ENCODE assay signal across 27 cellular contexts in genomic region chr4:2492970-2493369, GRCh38. TPM values are rescaled to one million over a fixed set of nuclear protein-coding genes. Genes with fewer than 3 reads are reported as not detected.
DNase-seq lines count a peak whose midpoint lies in the region; ATAC-seq and TF ChIP-seq lines count a peak whose summit lies in the region.
"Had no signal": no experiment of that assay in that cellular context is flagged by ENCODE, and none has a peak within 500 bp of the region (broad histone marks: within the 10 kb centered on the region; RNA-seq: fewer than 3 reads in every experiment).

No MANE protein-coding gene starts in this region.

- CTCF ChIA-PET in CD4-positive, alpha-beta T cell (lab: Charles Lee): no interaction called here
- CTCF ChIA-PET in activated CD8-positive, alpha-beta T cell treated with anti-CD3 and anti-CD28 coated beads for 36 hours (lab: Charles Lee): interaction anchor here (1.2 to 1.3 kb wide), 2 partner anchors 17 to 51 kb away, joined by 3 read pairs; no protein-coding TSS in a partner anchor
- CTCF ChIA-PET in naive thymus-derived CD4-positive, alpha-beta T cell (lab: Charles Lee): interaction anchor here (0.7 kb wide), 1 partner anchor 419 kb away, joined by 3 read pairs; no protein-coding TSS in a partner anchor

- no peaks in the 10 kb centered on the region for H3K9me3 ChIP-seq in CD4-positive, alpha-beta T cell (ENCODE audit: control insufficient read depth, low read length)
- no peaks in the 10 kb centered on the region for H3K9me3 ChIP-seq in naive thymus-derived CD4-positive, alpha-beta T cell (ENCODE audit: control insufficient read depth in 2 of 3, low read length in 3 of 3)
- H3K9me3 ChIP-seq: adrenal gland, colonic mucosa, pancreas, SK-N-SH, suprapubic skin, uterus had no signal

- H3K4me3 ChIP-seq in naive thymus-derived CD4-positive, alpha-beta T cell (ENCODE audit: low read length): no peak overlapping the region
- H3K4me3 ChIP-seq: adrenal gland, colonic mucosa, pancreas, suprapubic skin, uterus had no signal

- no peak for DNase-seq in activated T-cell treated with anti-CD3 and anti-CD28 coated beads, Interleukin-2, amount 50 U/mL, for 72 hours
- no peak for DNase-seq in activated T-cell treated with anti-CD3 and anti-CD28 coated beads, Interleukin-2, amount 50 U/mL, for 1 hour
- no peak for DNase-seq in CD4-positive, alpha-beta T cell
- DNase-seq in activated CD8-positive, alpha-beta T cell treated with anti-CD3 and anti-CD28 coated beads for 36 hours: no peak
- no peak for DNase-seq in naive thymus-derived CD4-positive, alpha-beta T cell
- no peak for DNase-seq in COLO829 (ENCODE audit: low spot score)
- no peak for DNase-seq in NCI-H1436 (lab: John Stamatoyannopoulos, UW)
- DNase-seq: activated CD4-positive, CD25-positive, alpha-beta regulatory T cell; adrenal gland; colonic mucosa; DMS153; glutamatergic neuron; HCEC 1CT; mesenchymal stem cell; naive B cell; NCI-H1694; NCI-H69; pancreas; SK-N-SH; stimulated activated CD4-positive, alpha-beta T cell treated with anti-CD3 and anti-CD28 coated beads, Interleukin-15, amount 100 ng/mL, for 24 hours; stimulated activated CD8-positive, alpha-beta memory T cell treated with anti-CD3 and anti-CD28 coated beads, Interleukin-4, amount 100 ng/mL, for 48 hours; T1000; uterus had no signal

- H3K27me3 Mint-ChIP-seq in activated T-cell treated with anti-CD3 and anti-CD28 coated beads, Interleukin-2, amount 50 U/mL, for 72 hours (ENCODE audit: low read depth): no peaks in the 10 kb centered on the region
- no peaks in the 10 kb centered on the region for H3K27me3 Mint-ChIP-seq in CD4-positive, alpha-beta T cell
- H3K27me3 Mint-ChIP-seq in activated CD8-positive, alpha-beta T cell treated with anti-CD3 and anti-CD28 coated beads for 36 hours: no peaks in the 10 kb centered on the region
- H3K27me3 Mint-ChIP-seq in naive thymus-derived CD4-positive, alpha-beta T cell: no peaks in the 10 kb centered on the region
- H3K27me3 Mint-ChIP-seq: naive B cell had no signal

- H3K36me3 ChIP-seq in naive thymus-derived CD4-positive, alpha-beta T cell (ENCODE audit: control insufficient read depth in 2 of 3, insufficient read depth in 3 of 3, low read length in 3 of 3): peaks cover 26 to 86% (median 35%) of the 10 kb centered on the region in 3 experiments
- H3K36me3 ChIP-seq: uterus had no signal

- POLR2A ChIA-PET in CD4-positive, alpha-beta T cell (lab: Charles Lee): interaction anchor here (1.5 kb wide), 1 partner anchor 24 kb away, joined by 6 read pairs; the partner anchor contains the start of gene RNF4
- POLR2A ChIA-PET in activated CD8-positive, alpha-beta T cell treated with anti-CD3 and anti-CD28 coated beads for 36 hours (lab: Charles Lee): interaction anchor here (1.0 to 1.6 kb wide), 2 partner anchors 8 to 16 kb away, joined by 3 to 5 read pairs; no protein-coding TSS in a partner anchor
- POLR2A ChIA-PET in naive thymus-derived CD4-positive, alpha-beta T cell (lab: Charles Lee): no interaction called here

- H3K36me3 Mint-ChIP-seq in activated T-cell treated with anti-CD3 and anti-CD28 coated beads, Interleukin-2, amount 50 U/mL, for 72 hours (ENCODE audit: insufficient read depth in 2 of 2): peaks cover 15 to 34% of the 10 kb centered on the region in 2 donors
- peaks cover 81% of the 10 kb centered on the region for H3K36me3 Mint-ChIP-seq in CD4-positive, alpha-beta T cell (ENCODE audit: low read depth)
- H3K36me3 Mint-ChIP-seq in activated CD8-positive, alpha-beta T cell treated with anti-CD3 and anti-CD28 coated beads for 36 hours (ENCODE audit: low read depth): peaks cover 52% of the 10 kb centered on the region
- H3K36me3 Mint-ChIP-seq in naive thymus-derived CD4-positive, alpha-beta T cell: peaks cover 5 to 38% (median 30%) of the 10 kb centered on the region in 5 donors

- H3K27ac Mint-ChIP-seq in activated T-cell treated with anti-CD3 and anti-CD28 coated beads, Interleukin-2, amount 50 U/mL, for 72 hours: peak overlapping the region; percentile 81
- peak overlapping the region; percentile 79 for H3K27ac Mint-ChIP-seq in CD4-positive, alpha-beta T cell
- H3K27ac Mint-ChIP-seq in activated CD8-positive, alpha-beta T cell treated with anti-CD3 and anti-CD28 coated beads for 36 hours: peak overlapping the region; percentile 51
- peak overlapping the region in 6 of 9 donors; percentile 4 to 63 (median 28) for H3K27ac Mint-ChIP-seq in naive thymus-derived CD4-positive, alpha-beta T cell

- peaks cover 0 to 1% of the 10 kb centered on the region in 2 donors for H3K9me3 Mint-ChIP-seq in activated T-cell treated with anti-CD3 and anti-CD28 coated beads, Interleukin-2, amount 50 U/mL, for 72 hours
- no peaks in the 10 kb centered on the region for H3K9me3 Mint-ChIP-seq in CD4-positive, alpha-beta T cell
- H3K9me3 Mint-ChIP-seq in activated CD8-positive, alpha-beta T cell treated with anti-CD3 and anti-CD28 coated beads for 36 hours: no peaks in the 10 kb centered on the region
- no peaks in the 10 kb centered on the region for H3K9me3 Mint-ChIP-seq in naive thymus-derived CD4-positive, alpha-beta T cell

- peaks cover 0 to 7% of the 10 kb centered on the region in 2 donors for H3K4me1 ChIP-seq in naive thymus-derived CD4-positive, alpha-beta T cell (ENCODE audit: control insufficient read depth in 2 of 2, insufficient read depth in 2 of 2, low read length in 2 of 2)
- H3K4me1 ChIP-seq: colonic mucosa, uterus had no signal

- no peaks in the 10 kb centered on the region for H3K27me3 ChIP-seq in CD4-positive, alpha-beta T cell (ENCODE audit: control insufficient read depth, insufficient read depth, low read length)
- H3K27me3 ChIP-seq in naive thymus-derived CD4-positive, alpha-beta T cell (ENCODE audit: control insufficient read depth in 2 of 2, insufficient read depth in 2 of 2, low read length in 2 of 2): no peaks in the 10 kb centered on the region
- H3K27me3 ChIP-seq: adrenal gland, colonic mucosa, pancreas, suprapubic skin, uterus had no signal

- no peak for ATAC-seq in activated T-cell treated with anti-CD3 and anti-CD28 coated beads, Interleukin-2, amount 50 U/mL, for 72 hours (replicated peaks in 1 of 2)
- ATAC-seq in CD4-positive, alpha-beta T cell (ENCODE audit: poor library complexity): no peak
- no peak for ATAC-seq in activated CD8-positive, alpha-beta T cell treated with anti-CD3 and anti-CD28 coated beads for 36 hours
- ATAC-seq in naive thymus-derived CD4-positive, alpha-beta T cell: no peak
- ATAC-seq in GM18907 (IDR thresholded peaks at IDR 0.05; ENCODE audit: unreplicated experiment): no peak
- ATAC-seq: pancreas, sciatic nerve had no signal

- TF ChIP-seq CTCF in CD4-positive, alpha-beta T cell (IDR thresholded peaks at IDR 0.05): no peak
- no peak for TF ChIP-seq CTCF in activated CD8-positive, alpha-beta T cell treated with anti-CD3 and anti-CD28 coated beads for 36 hours (IDR thresholded peaks at IDR 0.05)

- no peak overlapping the region for H3K27ac ChIP-seq in CD4-positive, alpha-beta T cell (ENCODE audit: low read depth, low read length)
- no peak overlapping the region for H3K27ac ChIP-seq in naive thymus-derived CD4-positive, alpha-beta T cell (ENCODE audit: low read depth, low read length)
- H3K27ac ChIP-seq: colonic mucosa, pancreas, RWPE1, suprapubic skin, uterus had no signal

- H3K4me3 Mint-ChIP-seq in activated T-cell treated with anti-CD3 and anti-CD28 coated beads, Interleukin-2, amount 50 U/mL, for 72 hours: no peak overlapping the region
- H3K4me3 Mint-ChIP-seq in CD4-positive, alpha-beta T cell: no peak overlapping the region
- no peak overlapping the region for H3K4me3 Mint-ChIP-seq in activated CD8-positive, alpha-beta T cell treated with anti-CD3 and anti-CD28 coated beads for 36 hours
- no peak overlapping the region for H3K4me3 Mint-ChIP-seq in naive thymus-derived CD4-positive, alpha-beta T cell

- intact Hi-C loops in CD4-positive, alpha-beta T cell (cut with DNase I, micrococcal nuclease): no loop called here
- intact Hi-C loops in activated CD8-positive, alpha-beta T cell treated with anti-CD3 and anti-CD28 coated beads for 36 hours (cut with micrococcal nuclease): no loop called here
- intact Hi-C loops in naive thymus-derived CD4-positive, alpha-beta T cell (cut with micrococcal nuclease): no loop called here

- peaks cover 24% of the 10 kb centered on the region for H3K4me1 Mint-ChIP-seq in activated T-cell treated with anti-CD3 and anti-CD28 coated beads, Interleukin-2, amount 50 U/mL, for 72 hours (ENCODE audit: low read depth)
- H3K4me1 Mint-ChIP-seq in CD4-positive, alpha-beta T cell (ENCODE audit: low read depth): peaks cover 28% of the 10 kb centered on the region
- H3K4me1 Mint-ChIP-seq in activated CD8-positive, alpha-beta T cell treated with anti-CD3 and anti-CD28 coated beads for 36 hours (ENCODE audit: low read depth): peaks cover 28% of the 10 kb centered on the region
- H3K4me1 Mint-ChIP-seq in naive thymus-derived CD4-positive, alpha-beta T cell: peaks cover 21 to 33% (median 27%) of the 10 kb centered on the region in 7 donors

RNA-seq across cellular contexts. Expression of gene RNF4, which starts 24.1 kb away (rescaled TPM):
- total RNA-seq in activated T-cell treated with anti-CD3 and anti-CD28 coated beads, Interleukin-2, amount 50 U/mL, for 72 hours: 10 to 100 TPM; 86.3 to 97.0 TPM
- 100 to 1,000 TPM; 106 to 109 TPM for total RNA-seq in CD4-positive, alpha-beta T cell
- 10 to 100 TPM; 94.6 to 96.2 TPM for total RNA-seq in activated CD8-positive, alpha-beta T cell treated with anti-CD3 and anti-CD28 coated beads for 36 hours
- total RNA-seq in naive thymus-derived CD4-positive, alpha-beta T cell: 100 to 1,000 TPM in 1 of 5 experiments, 10 to 100 TPM in 4; 80.7 to 101 (median 91.8) TPM
- polyA plus RNA-seq in naive thymus-derived CD4-positive, alpha-beta T cell: 10 to 100 TPM; 69.4 to 96.8 TPM

RNA-seq across cellular contexts. Expression of gene FAM193A, which starts 43.5 kb away (rescaled TPM):
- 10 to 100 TPM; 36.2 to 36.5 TPM for total RNA-seq in activated T-cell treated with anti-CD3 and anti-CD28 coated beads, Interleukin-2, amount 50 U/mL, for 72 hours
- total RNA-seq in CD4-positive, alpha-beta T cell: 10 to 100 TPM; 28.4 to 30.0 TPM
- 10 to 100 TPM; 22.4 to 22.9 TPM for total RNA-seq in activated CD8-positive, alpha-beta T cell treated with anti-CD3 and anti-CD28 coated beads for 36 hours
- 10 to 100 TPM; 32.8 to 47.2 (median 44.1) TPM for total RNA-seq in naive thymus-derived CD4-positive, alpha-beta T cell
- 1 to 10 TPM; 2.2 to 4.8 TPM for polyA plus RNA-seq in naive thymus-derived CD4-positive, alpha-beta T cell

Comparison
In these comparisons a context has a peak if more than half of its experiments do, and no peak if none do; other contexts are left out.
1. H3K27ac Mint-ChIP-seq: peak in every context shown above with its lines; median percentile 81 in activated T-cell treated with anti-CD3 and anti-CD28 coated beads, Interleukin-2, amount 50 U/mL, for 72 hours; 79 in CD4-positive, alpha-beta T cell; 51 in activated CD8-positive, alpha-beta T cell treated with anti-CD3 and anti-CD28 coated beads for 36 hours; 28 in naive thymus-derived CD4-positive, alpha-beta T cell.